In genomic region chr16:69514366-69514765, GRCh38 we compare ENCODE assay signal across 18 cellular contexts. TPM values are rescaled to one million over a fixed set of nuclear protein-coding genes. Genes with fewer than 3 reads are reported as not detected.
DNase-seq lines count a peak whose midpoint lies in the region; ATAC-seq, FAIRE-seq and TF ChIP-seq lines count a peak whose summit lies in the region.
"Had no signal": no experiment of that assay in that cellular context is flagged by ENCODE, and none has a peak within 500 bp of the region (broad histone marks: within the 10 kb centered on the region; RNA-seq: fewer than 3 reads in every experiment).

No MANE protein-coding gene starts in this region.

- TF ChIP-seq EP300 in HepG2 (IDR thresholded peaks at IDR 0.05; ENCODE audit: low read depth in 2 of 2, low read length in 2 of 2) (no peak), HepG2 (CRISPR knock-in tag; IDR thresholded peaks at IDR 0.05; ENCODE audit: borderline replicate concordance) (no peak)

- FAIRE-seq in HepG2 (lab: Jason Lieb, UNC), result no peak
- FAIRE-seq: endometrium had no signal

- TF ChIP-seq POLR2A in right lobe of liver (IDR thresholded peaks at IDR 0.05) (no peak), HepG2 (IDR thresholded peaks at IDR 0.05; ENCODE audit: insufficient read depth in 1 of 2, low read depth in 2 of 2, low read length in 2 of 2) (no peak)

- peak in 3 of 4 donors; percentile 35 to 50 (median 39) for ATAC-seq in right lobe of liver
- ATAC-seq in HepG2, result no peak
- no peak for ATAC-seq in foreskin keratinocyte
- ATAC-seq in HG03097 (IDR thresholded peaks at IDR 0.05; ENCODE audit: low FRiP score, unreplicated experiment), result no peak
- ATAC-seq in GM21447 (IDR thresholded peaks at IDR 0.05; ENCODE audit: unreplicated experiment), result no peak
- no peak for ATAC-seq in omental fat pad (ENCODE audit: low FRiP score)
- ATAC-seq: activated CD8-positive, alpha-beta T cell treated with anti-CD3 and anti-CD28 coated beads for 36 hours; CD8-positive, alpha-beta T cell; gastroesophageal sphincter had no signal

- H3K79me2 ChIP-seq in HepG2 (ENCODE audit: insufficient read depth, low read length) (no peaks in the 10 kb centered on the region), OCI-LY3 (ENCODE audit: low read length) (no peaks in the 10 kb centered on the region)

- H3K4me3 ChIP-seq in right lobe of liver (no peak overlapping the region), HepG2 (replicated peaks in 1 of 3; ENCODE audit: insufficient read depth in 1 of 3, low read depth in 2 of 3, low read length in 3 of 3) (no peak overlapping the region), OCI-LY3 (ENCODE audit: low read length) (peak overlapping the region; percentile 44; the same call in 1 of the 2 replicates)
- H3K4me3 ChIP-seq: gastroesophageal sphincter, transverse colon had no signal

- CTCF ChIA-PET in HepG2 (lab: Yijun Ruan, JAX; ENCODE audit: low intra/inter-chr PET ratio, low total read pairs), result no interaction called here

- H3K27ac ChIP-seq in right lobe of liver, result no peak overlapping the region
- H3K27ac ChIP-seq in HepG2 (ENCODE audit: extremely low read length, insufficient read depth, low read length), result no peak overlapping the region
- H3K27ac ChIP-seq in OCI-LY3 (ENCODE audit: low read length), result peak overlapping the region; percentile 82
- peak overlapping the region; percentile 86 for H3K27ac ChIP-seq in foreskin keratinocyte
- H3K27ac ChIP-seq: gastroesophageal sphincter, transverse colon had no signal

- H3K9ac ChIP-seq in HepG2 (ENCODE audit: insufficient read depth, low read depth, low read length) (no peak overlapping the region), OCI-LY3 (ENCODE audit: low read length) (peak overlapping the region; percentile 63; the same call in 1 of the 2 replicates)

- no peak for TF ChIP-seq RAD21 in HepG2 (CRISPR knock-in tag; IDR thresholded peaks at IDR 0.05)

- H3K4me2 ChIP-seq in HepG2 (ENCODE audit: low read depth, low read length) (no peak overlapping the region), OCI-LY3 (ENCODE audit: low read length) (peak overlapping the region; percentile 63)

- no peak for TF ChIP-seq CTCF in right lobe of liver (IDR thresholded peaks at IDR 0.05)
- TF ChIP-seq CTCF in HepG2 (CRISPR knock-in tag; IDR thresholded peaks at IDR 0.05), result no peak
- TF ChIP-seq CTCF in OCI-LY3 (IDR thresholded peaks at IDR 0.05; ENCODE audit: low read depth, low read length), result no peak
- TF ChIP-seq CTCF in foreskin keratinocyte (conservative IDR thresholded peaks at IDR 0.05), result no peak
- TF ChIP-seq CTCF in omental fat pad (IDR thresholded peaks at IDR 0.05), result no peak

- POLR2A ChIA-PET in HepG2 (lab: Yijun Ruan, JAX), result no interaction called here

- H3K4me1 ChIP-seq in right lobe of liver (no peaks in the 10 kb centered on the region), HepG2 (ENCODE audit: insufficient read depth, low read length) (peaks cover 7% of the 10 kb centered on the region), OCI-LY3 (ENCODE audit: low read length) (peaks cover 23% of the 10 kb centered on the region), foreskin keratinocyte (peaks cover 30% of the 10 kb centered on the region)
- H3K4me1 ChIP-seq: gastroesophageal sphincter, transverse colon had no signal

- H3K9me3 ChIP-seq in right lobe of liver (no peaks in the 10 kb centered on the region), HepG2 (ENCODE audit: low read length) (no peaks in the 10 kb centered on the region), OCI-LY3 (ENCODE audit: insufficient read depth, low read length) (no peaks in the 10 kb centered on the region)
- H3K9me3 ChIP-seq: gastroesophageal sphincter, transverse colon had no signal

- H4K20me1 ChIP-seq in HepG2 (ENCODE audit: insufficient read depth, low read length), result no peaks in the 10 kb centered on the region
- no peaks in the 10 kb centered on the region for H4K20me1 ChIP-seq in OCI-LY3 (ENCODE audit: insufficient read depth, low read length)

- H2AFZ ChIP-seq in HepG2 (ENCODE audit: low read length) (no peak overlapping the region), OCI-LY3 (ENCODE audit: low read depth, low read length) (peak overlapping the region; percentile 84)

- intact Hi-C loops in right lobe of liver (cut with DNase I), result no loop called here
- intact Hi-C loops in HepG2 (cut with micrococcal nuclease; ENCODE audit: unreplicated experiment), result no loop called here

- in situ Hi-C loops in HepG2 (cut with HindIII; ENCODE audit: extremely low pct_ligation_motif_present, low pct_unique_long_range_greater_than_20kb), result no loop called here

- H3K27me3 ChIP-seq in right lobe of liver, result no peaks in the 10 kb centered on the region
- no peaks in the 10 kb centered on the region for H3K27me3 ChIP-seq in HepG2 (ENCODE audit: control insufficient read depth in 1 of 2, insufficient read depth in 2 of 2, low read length in 2 of 2)
- H3K27me3 ChIP-seq in OCI-LY3 (ENCODE audit: low read depth, low read length), result no peaks in the 10 kb centered on the region
- H3K27me3 ChIP-seq in foreskin keratinocyte, result no peaks in the 10 kb centered on the region
- H3K27me3 ChIP-seq: gastroesophageal sphincter, transverse colon had no signal

- 85% methylated on average over 5 of the region's 6 CpGs for WGBS in right lobe of liver (ENCODE audit: insufficient coverage, low coverage, low lambda C conversion rate, missing lambda C conversion rate)
- WGBS in HepG2 (ENCODE audit: low lambda C conversion rate), result 71% methylated on average over 6 of the region's 6 CpGs

- no TSS peak for BruUV-seq in HepG2 (replicated peaks; lab: Mats Ljungman, UMichigan)

- H3K36me3 ChIP-seq in right lobe of liver (no peaks in the 10 kb centered on the region), HepG2 (replicated peaks in 1 of 2; ENCODE audit: control insufficient read depth in 1 of 2, insufficient read depth in 2 of 2, low read length in 2 of 2) (no peaks in the 10 kb centered on the region), OCI-LY3 (replicated peaks; ENCODE audit: low read depth, low read length) (no peaks in the 10 kb centered on the region)
- H3K36me3 ChIP-seq: gastroesophageal sphincter, transverse colon had no signal

- DNase-seq in right lobe of liver (no peak), HepG2 (ENCODE audit: low spot score) (no peak), foreskin keratinocyte (peak in 1 of 2 donors; percentile 66), NCI-H69 (lab: John Stamatoyannopoulos, UW) (no peak), omental fat pad (ENCODE audit: low spot score) (no peak)
- DNase-seq: activated CD8-positive, alpha-beta T cell treated with anti-CD3 and anti-CD28 coated beads for 36 hours; CD8-positive, alpha-beta T cell; NCI-H1417 treated with DMSO at 0.1 percent for 48 hours; NCI-H2227 treated with DMSO at 0.1 percent for 48 hours; stimulated activated CD4-positive, alpha-beta T cell treated with anti-CD3 and anti-CD28 coated beads, Interleukin-2, amount 100 ng/mL, for 48 hours; stimulated activated CD8-positive, alpha-beta memory T cell treated with anti-CD3 and anti-CD28 coated beads, Interleukin-4, amount 100 ng/mL, for 48 hours; SW 1271; transverse colon had no signal

TF ChIP-seq in HepG2, 621 proteins besides CTCF, POLR2A, EP300 and RAD21 (continues in another document):
- TF ChIP-seq MTERF4 (CRISPR knock-in tag; IDR thresholded peaks at IDR 0.05) (no peak), THRA (CRISPR knock-in tag; IDR thresholded peaks at IDR 0.05; ENCODE audit: borderline replicate concordance) (no peak), ZNF10 (CRISPR knock-in tag; IDR thresholded peaks at IDR 0.05; ENCODE audit: borderline replicate concordance, low read depth) (no peak)

RNA-seq across cellular contexts. Expression of gene NFAT5, which starts 51.4 kb away (rescaled TPM):
- 10 to 100 TPM; 10.3 to 19.6 (median 14.8) TPM for total RNA-seq in right lobe of liver
- 20.5 and 49.3 TPM in 2 replicates for total RNA-seq in HepG2 (2016; rRNA removed; fragmentation: Illumina TruSeq; extraction: Trizol)
- 24.3 and 24.8 TPM in 2 replicates for total RNA-seq in HepG2 (2016; cell fraction: cytosol; rRNA removed; fragmentation: Illumina TruSeq; extraction: Trizol; ENCODE audit: low read depth)
- total RNA-seq in HepG2 (2016; cell fraction: insoluble cytoplasmic fraction; rRNA removed; fragmentation: Illumina TruSeq; extraction: Trizol), result 18.4 and 45.8 TPM in 2 replicates
- total RNA-seq in HepG2 (2016; cell fraction: membrane; rRNA removed; fragmentation: Illumina TruSeq; extraction: Trizol), result 11.3 and 13.6 TPM in 2 replicates
- total RNA-seq in HepG2 (2016; cell fraction: nucleus; rRNA removed; fragmentation: Illumina TruSeq; extraction: Trizol), result 56.4 and 58.5 TPM in 2 replicates
- 38.4 and 54.3 TPM in 2 replicates for polyA plus RNA-seq in HepG2 (2011; rRNA removed)
- polyA plus RNA-seq in HepG2 (2011; cell fraction: cytosol; rRNA removed), result 16.2 and 21.9 TPM in 2 replicates
- polyA plus RNA-seq in HepG2 (2011; cell fraction: nucleus; rRNA removed), result 40.8 and 43.9 TPM in 2 replicates
- 11.1 and 13.6 TPM in 2 replicates for polyA plus RNA-seq in HepG2 (2012)
- polyA plus RNA-seq in HepG2 (2016; cell fraction: cytosol; fragmentation: Illumina TruSeq; extraction: Trizol; ENCODE audit: low read depth), result 0.27 and 0.49 TPM in 2 replicates
- polyA plus RNA-seq in HepG2 (2016; cell fraction: insoluble cytoplasmic fraction; fragmentation: Illumina TruSeq; extraction: Trizol; ENCODE audit: low read depth), result 14.9 and 15.4 TPM in 2 replicates
- 1.1 and 1.6 TPM in 2 replicates for polyA plus RNA-seq in HepG2 (2016; cell fraction: membrane; fragmentation: Illumina TruSeq; extraction: Trizol; ENCODE audit: low read depth)
- 44.4 and 51.2 TPM in 2 replicates for polyA plus RNA-seq in HepG2 (2016; cell fraction: nucleus; fragmentation: Illumina TruSeq; extraction: Trizol; ENCODE audit: insufficient read depth, low read depth)
- polyA minus RNA-seq in HepG2 (2011; rRNA and poly(A)+ RNA removed; ENCODE audit: low replicate concordance), result 42.0 and 124 TPM in 2 replicates
- polyA minus RNA-seq in HepG2 (2011; cell fraction: cytosol; rRNA and poly(A)+ RNA removed), result 77.0 and 77.2 TPM in 2 replicates
- polyA minus RNA-seq in HepG2 (2011; cell fraction: nucleus; rRNA and poly(A)+ RNA removed), result 142 and 175 TPM in 2 replicates
- total RNA-seq in foreskin keratinocyte, result 25.4 and 25.5 TPM in 2 replicates
- 1.2 and 1.3 TPM in 2 replicates for polyA plus RNA-seq in foreskin keratinocyte
- total RNA-seq in omental fat pad, result 10 to 100 TPM; 43.5 to 59.3 (median 50.8) TPM

Comparison
In these comparisons a context has a peak if more than half of its experiments do, and no peak if none do; other contexts are left out.
1. ATAC-seq: peak in right lobe of liver (3 of 4); none in HepG2 (single experiment), foreskin keratinocyte (single experiment), HG03097 (single experiment), GM21447 (single experiment) and omental fat pad (single experiment).
2. H3K27ac ChIP-seq: peak in OCI-LY3 (single experiment) and foreskin keratinocyte (single experiment); none in right lobe of liver (0 of 3) and HepG2 (single experiment).